ENCODE assay signal across 29 cellular contexts in the genomic region with DNA sequence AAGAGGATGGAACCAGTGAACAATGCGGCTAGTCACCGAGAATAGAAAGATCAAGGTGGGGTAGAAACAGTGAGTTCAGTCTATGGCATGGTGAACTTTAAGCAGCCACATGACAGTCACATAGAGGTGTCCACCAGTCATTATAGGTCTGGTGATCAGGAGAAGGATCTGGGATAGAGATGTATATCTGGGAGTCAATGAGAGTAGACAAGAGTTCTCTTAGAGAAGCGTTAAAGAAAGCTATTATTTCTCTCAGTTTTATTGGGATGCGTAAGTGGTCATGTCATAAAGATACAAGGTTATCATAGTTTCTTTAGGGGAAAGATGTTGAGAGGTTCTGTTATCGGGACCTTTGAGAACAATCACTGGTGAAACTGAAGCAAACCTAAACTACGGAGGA.
"Had no signal": no experiment of that assay in that cellular context is flagged by ENCODE, and none has a peak within 500 bp of the region (broad histone marks: within the 10 kb centered on the region; RNA-seq: fewer than 3 reads in every experiment).

No MANE protein-coding gene starts in this region.

- ATAC-seq: activated CD4-positive, alpha-beta T cell treated with anti-CD3 and anti-CD28 coated beads for 36 hours; activated CD8-positive, alpha-beta memory T cell treated with anti-CD3 and anti-CD28 coated beads, Interleukin-2, amount 10 ng/mL, durations not matched to agents 7 days and 5 days; activated CD8-positive, alpha-beta T cell treated with anti-CD3 and anti-CD28 coated beads, Interleukin-2, amount 10 ng/mL, durations not matched to agents 7 days and 5 days; activated naive CD8-positive, alpha-beta T cell treated with anti-CD3 and anti-CD28 coated beads, Interleukin-2, amount 50 U/mL, for 24 hours; body of pancreas; effector memory CD8-positive, alpha-beta T cell; gastroesophageal sphincter; T-cell; T-helper 17 cell had no signal

- H3K4me3 ChIP-seq: adrenal gland, body of pancreas, esophagus squamous epithelium, gastroesophageal sphincter had no signal

- H3K27me3 ChIP-seq: adrenal gland, body of pancreas, esophagus squamous epithelium, gastroesophageal sphincter had no signal

- DNase-seq: activated CD4-positive, alpha-beta memory T cell treated with anti-CD3 and anti-CD28 coated beads for 36 hours; activated CD4-positive, alpha-beta T cell treated with anti-CD3 and anti-CD28 coated beads for 36 hours; activated CD4-positive, alpha-beta T cell treated with anti-CD3 and anti-CD28 coated beads, Interleukin-2, amount 10 ng/mL, durations not matched to agents 24 days and 14 days; activated CD4-positive, CD25-positive, alpha-beta regulatory T cell; activated CD4-positive, CD25-positive, alpha-beta regulatory T cell treated with anti-CD3 and anti-CD28 coated beads, Interleukin-2, amount 50 U/mL, for 72 hours; activated CD8-positive, alpha-beta memory T cell treated with anti-CD3 and anti-CD28 coated beads, Interleukin-2, amount 10 ng/mL, durations not matched to agents 7 days and 5 days; activated CD8-positive, alpha-beta memory T cell treated with anti-CD3 and anti-CD28 coated beads, Interleukin-2, amount 50 U/mL, for 4 hours; activated CD8-positive, alpha-beta T cell treated with anti-CD3 and anti-CD28 coated beads, Interleukin-2, amount 10 ng/mL, durations not matched to agents 7 days and 5 days; activated effector memory CD4-positive, alpha-beta T cell treated with anti-CD3 and anti-CD28 coated beads, Interleukin-2, amount 50 U/mL, for 16 hours; activated naive CD4-positive, alpha-beta T cell treated with anti-CD3 and anti-CD28 coated beads for 36 hours; activated naive CD8-positive, alpha-beta T cell treated with anti-CD3 and anti-CD28 coated beads for 36 hours; activated naive CD8-positive, alpha-beta T cell treated with anti-CD3 and anti-CD28 coated beads, Interleukin-2, amount 50 U/mL, for 24 hours; activated T-cell treated with anti-CD3 and anti-CD28 coated beads, Interleukin-2, amount 50 U/mL, for 1 hour; activated T-cell treated with anti-CD3 and anti-CD28 coated beads, Interleukin-2, amount 50 U/mL, for 48 hours; adrenal gland; amygdala; aorta; body of pancreas; caudate nucleus; cortex of kidney; dermis blood vessel endothelial cell; effector CD4-positive, alpha-beta T cell; effector memory CD8-positive, alpha-beta T cell; esophagus squamous epithelium; foreskin melanocyte; T-cell; T-helper 17 cell; T1000 had no signal

- H3K27ac ChIP-seq: adrenal gland, body of pancreas, esophagus squamous epithelium, gastroesophageal sphincter had no signal

- H3K4me1 ChIP-seq: adrenal gland, body of pancreas, esophagus squamous epithelium, gastroesophageal sphincter had no signal

- H3K36me3 ChIP-seq: adrenal gland, esophagus squamous epithelium, gastroesophageal sphincter had no signal

- H3K9me3 ChIP-seq: adrenal gland had no signal
